ENCODE assay signal across 29 cellular contexts in genomic region chrX:125012585-125012984, GRCh38. TPM values are rescaled to one million over a fixed set of nuclear protein-coding genes. Genes with fewer than 3 reads are reported as not detected.
"Had no signal": no experiment of that assay in that cellular context is flagged by ENCODE, and none has a peak within 500 bp of the region (broad histone marks: within the 10 kb centered on the region; RNA-seq: fewer than 3 reads in every experiment).

No MANE protein-coding gene starts in this region.

- H3K36me3 ChIP-seq: esophagus squamous epithelium, gastrocnemius medialis, heart right ventricle, left lung, lower lobe of right lung had no signal

- H3K27me3 Mint-ChIP-seq: naive B cell had no signal

- H3K27ac Mint-ChIP-seq: mesothelial cell of epicardium; naive B cell; naive thymus-derived CD8-positive, alpha-beta T cell had no signal

- H3K4me1 Mint-ChIP-seq: mesothelial cell of epicardium; naive B cell; naive thymus-derived CD8-positive, alpha-beta T cell had no signal

- H3K4me3 Mint-ChIP-seq: mesothelial cell of epicardium; naive B cell; naive thymus-derived CD8-positive, alpha-beta T cell had no signal

- DNase-seq: dermis blood vessel endothelial cell; dorsolateral prefrontal cortex; effector CD4-positive, alpha-beta T cell; effector memory CD4-positive, alpha-beta T cell; erythroblast; esophagus squamous epithelium; foreskin fibroblast; foreskin melanocyte; gastrocnemius medialis; glutamatergic neuron; head of caudate nucleus; heart right ventricle; hippocampal formation; islet precursor cell; left cardiac atrium; left lung; left ventricle myocardium superior; lower lobe of right lung; mesenchymal stem cell; mucosa of descending colon; naive B cell; naive thymus-derived CD8-positive, alpha-beta T cell had no signal

- H3K27me3 ChIP-seq: esophagus squamous epithelium, gastrocnemius medialis, heart right ventricle, left lung had no signal

- H3K27ac ChIP-seq: coronary artery, dorsolateral prefrontal cortex, epithelial cell of prostate, esophagus squamous epithelium, gastrocnemius medialis, heart right ventricle, left lung, lower lobe of right lung had no signal

- H3K9me3 ChIP-seq: esophagus squamous epithelium, gastrocnemius medialis, left lung, lower lobe of right lung, mucosa of descending colon had no signal

- H3K36me3 Mint-ChIP-seq: naive B cell had no signal

- H3K4me1 ChIP-seq: esophagus squamous epithelium, gastrocnemius medialis, heart right ventricle, left lung, lower lobe of right lung had no signal

- H3K4me3 ChIP-seq: coronary artery, dorsolateral prefrontal cortex, esophagus squamous epithelium, gastrocnemius medialis, heart right ventricle, left lung, lower lobe of right lung, mucosa of descending colon had no signal

- ATAC-seq: esophagus mucosa; gastrocnemius medialis; heart right ventricle; left cardiac atrium; left lung; left ventricle myocardium superior; lower lobe of right lung; mucosa of descending colon; naive thymus-derived CD8-positive, alpha-beta T cell had no signal

RNA-seq across cellular contexts. Expression of gene TENM1, which starts 49.0 kb away (rescaled TPM):
- total RNA-seq: dermis blood vessel endothelial cell, glomerular endothelial cell, lung microvascular endothelial cell, myocyte had no signal
